In genomic region chr7:44494960-44495359, GRCh38 we compare ENCODE assay signal across 28 cellular contexts. TPM values are rescaled to one million over a fixed set of nuclear protein-coding genes. Genes with fewer than 3 reads are reported as not detected.
A peak's percentile ranks its signal among the peaks of the same experiment; 100 is the strongest.
DNase-seq lines count a peak whose midpoint lies in the region; ATAC-seq, FAIRE-seq and TF ChIP-seq lines count a peak whose summit lies in the region.
"Had no signal": no experiment of that assay in that cellular context is flagged by ENCODE, and none has a peak within 500 bp of the region (broad histone marks: within the 10 kb centered on the region; RNA-seq: fewer than 3 reads in every experiment).

No MANE protein-coding gene starts in this region.

- BruUV-seq in K562 (replicated peaks; lab: Mats Ljungman, UMichigan), result no TSS peak

- peaks cover 6 to 22% of the 10 kb centered on the region in 2 experiments; a peak in 4 of 5 replicates for H3K4me1 ChIP-seq in K562 (replicated peaks in 1 of 2; ENCODE audit: control insufficient read depth in 2 of 2, insufficient read depth in 2 of 2, low read length in 2 of 2)
- H3K4me1 ChIP-seq: A549, BE2C had no signal

- H4K20me1 ChIP-seq in K562 (replicated peaks; ENCODE audit: control insufficient read depth, insufficient read depth, low read length), result no peaks in the 10 kb centered on the region
- H4K20me1 ChIP-seq: BLaER1 treated with 17β-estradiol and CSF1 and Interleukin-3, amounts not matched to agents 10 nM and 100 nM had no signal

- H3K27ac ChIP-seq in K562 (ENCODE audit: extremely low read depth, low read depth, low read length) (no peak overlapping the region), coronary artery (no peak overlapping the region)
- H3K27ac ChIP-seq: 22Rv1; A549; BLaER1 treated with 17β-estradiol and CSF1 and Interleukin-3, amounts not matched to agents 10 nM and 100 nM had no signal

- H3K27me3 ChIP-seq in K562 (ENCODE audit: control insufficient read depth in 2 of 2, insufficient read depth in 2 of 2, low read length in 2 of 2), result no peaks in the 10 kb centered on the region
- H3K27me3 ChIP-seq: BLaER1 treated with 17β-estradiol and CSF1 and Interleukin-3, amounts not matched to agents 10 nM and 100 nM had no signal

- no peak for TF ChIP-seq EP300 in K562 (IDR thresholded peaks at IDR 0.05; ENCODE audit: low read length)

- no peak for TF ChIP-seq POLR2A in K562 (conservative IDR thresholded peaks at IDR 0.05)

- H2AFZ ChIP-seq in K562 (ENCODE audit: low read depth, low read length), result no peak overlapping the region
- H2AFZ ChIP-seq: GM23338 had no signal

- no peaks in the 10 kb centered on the region for H3K9me3 ChIP-seq in K562 (replicated peaks; ENCODE audit: control insufficient read depth, insufficient read depth, low read depth, low read length)
- H3K9me3 ChIP-seq: A549; BE2C; BLaER1 treated with 17β-estradiol and CSF1 and Interleukin-3, amounts not matched to agents 10 nM and 100 nM had no signal

- CTCF ChIA-PET in K562 (lab: Yijun Ruan, JAX; ENCODE audit: low intra/inter-chr PET ratio), result no interaction called here

- intact Hi-C loops in K562 (cut with micrococcal nuclease), result loop anchor here (5.0 kb wide), 1 partner anchor 72 kb away; no protein-coding TSS in a partner anchor

- peaks cover 5% of the 10 kb centered on the region for H3K79me2 ChIP-seq in K562 (ENCODE audit: control insufficient read depth, insufficient read depth, low read length)

- no peak overlapping the region for H3K4me2 ChIP-seq in K562 (ENCODE audit: insufficient read depth, low read length)
- H3K4me2 ChIP-seq: A549; BLaER1 treated with 17β-estradiol and CSF1 and Interleukin-3, amounts not matched to agents 10 nM and 100 nM; GM23338 had no signal

- FAIRE-seq in A204.1 (lab: Jason Lieb, UNC) (peak; percentile 80), RCC 7860 (lab: Jason Lieb, UNC) (peak; percentile 76), K562 (lab: Jason Lieb, UNC) (no peak), frontal cortex (lab: Jason Lieb, UNC) (peak; percentile 42)
- FAIRE-seq: A549, D721Med, GM18507 had no signal

- WGBS in K562 (ENCODE audit: insufficient coverage, low coverage, missing lambda C conversion rate), result 27% methylated on average over 2 of the region's 2 CpGs

- H3K36me3 ChIP-seq in K562 (ENCODE audit: control insufficient read depth, insufficient read depth, low read length), result no peaks in the 10 kb centered on the region
- H3K36me3 ChIP-seq: BE2C; BLaER1 treated with 17β-estradiol and CSF1 and Interleukin-3, amounts not matched to agents 10 nM and 100 nM had no signal

- no peak for TF ChIP-seq CTCF in K562 (IDR thresholded peaks at IDR 0.05 in 2 of 3, conservative IDR thresholded peaks at IDR 0.05 in 1 of 3; ENCODE audit: insufficient read depth in 2 of 3, low read depth in 1 of 3, low read length in 3 of 3)
- no peak for TF ChIP-seq CTCF in coronary artery (IDR thresholded peaks at IDR 0.05)

- DNase-seq in RCC 7860 (ENCODE audit: low spot score), result no peak
- no peak for DNase-seq in K562 (ENCODE audit: extremely low read depth in 1 of 4, low spot score in 3 of 4)
- DNase-seq in frontal cortex (ENCODE audit: low spot score in 2 of 2), result no peak
- DNase-seq in activated CD4-positive, alpha-beta T cell treated with anti-CD3 and anti-CD28 coated beads, Interleukin-2, amount 50 U/mL, for 48 hours, result no peak
- no peak for DNase-seq in coronary artery (ENCODE audit: low spot score)
- DNase-seq in cortex of kidney (lab: John Stamatoyannopoulos, UW), result no peak
- DNase-seq: ACHN; AML-193; BE2C; CD4-positive, alpha-beta T cell; CD8-positive, alpha-beta memory T cell; DMS 273 treated with DMSO at 0.1 percent for 48 hours; DMS79; EL; GF-D8; H9; HFFc6 had no signal

- H3K4me3 ChIP-seq in K562 (no peak overlapping the region), coronary artery (no peak overlapping the region)
- H3K4me3 ChIP-seq: A549; BLaER1 treated with 17β-estradiol and CSF1 and Interleukin-3, amounts not matched to agents 10 nM and 100 nM; GM23338 had no signal

- POLR2A ChIA-PET in K562 (lab: Yijun Ruan, JAX), result no interaction called here

- in situ Hi-C loops in K562 (cut with MboI), result no loop called here

- TF ChIP-seq RAD21 in K562 (CRISPR knock-in tag; conservative IDR thresholded peaks at IDR 0.05 in 1 of 2, IDR thresholded peaks at IDR 0.05 in 1 of 2), result no peak

- no peak for ATAC-seq in K562
- ATAC-seq in HG02884 (IDR thresholded peaks at IDR 0.05; ENCODE audit: unreplicated experiment), result no peak
- ATAC-seq: A549, GM23338, HCT116 had no signal

- H3K9me1 ChIP-seq in K562 (ENCODE audit: control insufficient read depth, insufficient read depth, low read length), result no peaks in the 10 kb centered on the region

- H3K9ac ChIP-seq in K562 (ENCODE audit: insufficient read depth in 1 of 2, low read depth in 2 of 2, low read length in 2 of 2), result no peak overlapping the region
- H3K9ac ChIP-seq: BLaER1 treated with 17β-estradiol and CSF1 and Interleukin-3, amounts not matched to agents 10 nM and 100 nM had no signal

TF ChIP-seq in K562, 482 proteins besides CTCF, POLR2A, EP300 and RAD21 (continues in another document):
- 0 out of 2 replicates have a peak, but pooled peaks have one; percentile 26 for TF ChIP-seq CUX1 (CRISPR knock-in tag; IDR thresholded peaks at IDR 0.05)

RNA-seq across cellular contexts. Expression of gene NUDCD3, which starts 4.5 kb away (rescaled TPM):
- 63.6 and 73.8 TPM in 2 replicates for total RNA-seq in K562 (2011; cell fraction: chromatin; rRNA removed; ENCODE audit: low replicate concordance)
- total RNA-seq in K562 (2011; cell fraction: nucleolus; rRNA removed), result 37.4 and 47.0 TPM in 2 replicates
- total RNA-seq in K562 (2011; cell fraction: nucleoplasm; rRNA removed), result 50.4 and 63.1 TPM in 2 replicates
- total RNA-seq in K562 (2014; rRNA removed) (38.9 and 44.2 TPM in 2 replicates), K562 (2014; rRNA removed; fragmentation: Illumina TruSeq; extraction: Trizol) (34.1 and 34.5 TPM in 2 replicates), K562 (2015; rRNA removed; fragmentation: Illumina TruSeq; extraction: Trizol) (32.2 and 36.5 TPM in 2 replicates), K562 (2021) (64.2 and 67.5 TPM in 2 replicates), frontal cortex (110 TPM)
- polyA plus RNA-seq in K562 (2011; rRNA removed) (44.1 and 48.8 TPM in 2 replicates), K562 (2014; fragmentation: Illumina TruSeq; extraction: Trizol) (36.6 and 42.6 TPM in 2 replicates), K562 (2014; fragmentation: Nextera tagmentation; extraction: Ambion mirVana) (10 to 100 TPM; 24.8 to 51.1 TPM), K562 (2014; rRNA removed) (33.2 and 37.9 TPM in 2 replicates)
- polyA plus RNA-seq in K562 (2011; cell fraction: cytosol; rRNA removed), result 31.6 and 43.3 TPM in 2 replicates
- polyA plus RNA-seq in K562 (2011; cell fraction: nucleus; rRNA removed), result 40.4 and 53.9 TPM in 2 replicates
- 43.7 and 44.4 TPM in 2 replicates for polyA plus RNA-seq in K562 (2012)
- polyA minus RNA-seq in K562 (2011; rRNA and poly(A)+ RNA removed), result 87.8 and 95.8 TPM in 2 replicates
- 34.4 and 44.3 TPM in 2 replicates for polyA minus RNA-seq in K562 (2011; cell fraction: cytosol; rRNA and poly(A)+ RNA removed)
- 27.1 and 34.5 TPM in 2 replicates for polyA minus RNA-seq in K562 (2011; cell fraction: nucleus; rRNA and poly(A)+ RNA removed)

RNA-seq across cellular contexts. Expression of gene NPC1L1, which starts 46.2 kb away (rescaled TPM):
- total RNA-seq in K562 (2011; cell fraction: chromatin; rRNA removed; ENCODE audit: low replicate concordance), result 0.26 and 0.81 TPM in 2 replicates
- total RNA-seq in K562 (2011; cell fraction: nucleolus; rRNA removed), result 0.33 and 0.39 TPM in 2 replicates
- 0.15 and 0.37 TPM in 2 replicates for total RNA-seq in K562 (2011; cell fraction: nucleoplasm; rRNA removed)
- total RNA-seq in K562 (2014; rRNA removed) (0.18 TPM in 1 of 2 replicates, not detected in the other), K562 (2014; rRNA removed; fragmentation: Illumina TruSeq; extraction: Trizol) (not detected in 2 replicates), K562 (2015; rRNA removed; fragmentation: Illumina TruSeq; extraction: Trizol) (not detected in 2 replicates), K562 (2021) (0.02 and 0.07 TPM in 2 replicates), frontal cortex (not detected)
- polyA plus RNA-seq in K562 (2011; rRNA removed) (0.08 and 0.14 TPM in 2 replicates), K562 (2014; fragmentation: Illumina TruSeq; extraction: Trizol) (0.01 and 0.06 TPM in 2 replicates), K562 (2014; fragmentation: Nextera tagmentation; extraction: Ambion mirVana) (not detected), K562 (2014; rRNA removed) (0.07 TPM in 1 of 2 replicates, not detected in the other)
- 0.10 and 0.18 TPM in 2 replicates for polyA plus RNA-seq in K562 (2011; cell fraction: cytosol; rRNA removed)
- 0.74 and 1.1 TPM in 2 replicates for polyA plus RNA-seq in K562 (2011; cell fraction: nucleus; rRNA removed)
- polyA plus RNA-seq in K562 (2012), result 0.08 and 0.11 TPM in 2 replicates
- polyA minus RNA-seq in K562 (2011; rRNA and poly(A)+ RNA removed), result 0.06 and 0.11 TPM in 2 replicates
- polyA minus RNA-seq in K562 (2011; cell fraction: cytosol; rRNA and poly(A)+ RNA removed), result not detected in 2 replicates
- polyA minus RNA-seq in K562 (2011; cell fraction: nucleus; rRNA and poly(A)+ RNA removed), result 0.13 and 0.44 TPM in 2 replicates
- total RNA-seq: CD8-positive, alpha-beta memory T cell; GM23338; H4; HFFc6 had no signal
- polyA plus RNA-seq: CD14-positive monocyte; CD8-positive, alpha-beta memory T cell had no signal
